Comparison of ENCODE assay signal across 8 cellular contexts in the genomic region with DNA sequence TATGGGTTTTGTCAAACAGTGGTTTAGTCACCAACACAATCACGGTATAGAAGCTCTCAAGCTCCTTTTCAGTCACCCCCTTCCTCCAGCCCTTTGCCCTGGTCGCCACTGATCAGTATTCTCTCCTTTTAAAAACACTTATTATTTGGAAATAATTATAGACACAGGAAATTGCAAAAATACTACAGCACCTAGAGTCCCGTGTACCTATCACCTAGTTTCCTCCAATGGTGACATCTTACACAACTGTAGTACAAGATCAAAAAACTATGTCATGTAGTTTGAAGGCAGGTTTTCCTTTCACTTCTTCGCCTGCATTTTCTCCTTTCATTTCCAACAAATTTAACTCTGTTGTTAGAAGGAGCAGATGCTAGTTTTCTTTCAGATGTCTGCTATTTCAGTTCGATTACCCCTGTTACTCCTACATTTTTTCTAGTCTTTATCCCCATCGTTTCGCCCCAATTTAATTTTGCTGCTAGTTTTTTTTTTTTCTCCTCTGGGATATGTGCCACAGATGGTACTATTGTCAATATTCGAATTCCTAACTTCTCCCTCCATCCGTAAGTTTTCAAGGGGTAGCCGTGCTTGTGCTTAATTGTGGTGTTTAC. TPM values are rescaled to one million over a fixed set of nuclear protein-coding genes. Genes with fewer than 3 reads are reported as not detected.
DNase-seq lines count a peak whose midpoint lies in the region; ATAC-seq, FAIRE-seq and TF ChIP-seq lines count a peak whose summit lies in the region.

No MANE protein-coding gene starts in this region.

- no peak for TF ChIP-seq POLR2A in A549 (IDR thresholded peaks at IDR 0.05; ENCODE audit: low read length)

- no peaks in the 10 kb centered on the region for H3K27me3 ChIP-seq in MM.1S (replicated peaks; ENCODE audit: insufficient read depth, low read length)

- H3K4me3 Mint-ChIP-seq in progenitor cell of endocrine pancreas (ENCODE audit: low read depth): peak overlapping the region; percentile 81

- H3K4me1 ChIP-seq in A549 (peaks cover 13% of the 10 kb centered on the region), MM.1S (ENCODE audit: low read length) (0 out of 2 replicates have a peak, but pooled peaks cover 3% of the 10 kb centered on the region)

- peak overlapping the region; percentile 72 for H3K4me2 ChIP-seq in A549
- H3K4me2 ChIP-seq in MM.1S (ENCODE audit: low read depth, low read length): peak overlapping the region; percentile 52

- H4K20me1 ChIP-seq in MM.1S (ENCODE audit: insufficient read depth, low read length): no peaks in the 10 kb centered on the region

- H3K27ac Mint-ChIP-seq in progenitor cell of endocrine pancreas: peak overlapping the region; percentile 93

- H3K9me3 ChIP-seq in A549 (no peaks in the 10 kb centered on the region), MM.1S (replicated peaks; ENCODE audit: insufficient read depth, low read length) (no peaks in the 10 kb centered on the region)

- CTCF ChIA-PET in A549 (lab: Yijun Ruan, JAX): interaction anchor here (0.6 to 1.0 kb wide), 2 partner anchors 464 to 546 kb away, joined by 3 read pairs; no protein-coding TSS in a partner anchor

- no peaks in the 10 kb centered on the region for H3K9me3 Mint-ChIP-seq in progenitor cell of endocrine pancreas (ENCODE audit: low read depth)

- DNase-seq in A549 (ENCODE audit: low read depth in 1 of 2, low spot score in 1 of 2) (peak; percentile 13 to 47), MM.1S (peak; percentile 55), germinal center (ENCODE audit: low spot score) (peak; percentile 38), progenitor cell of endocrine pancreas (ENCODE audit: low spot score, unreplicated experiment) (no peak), T-helper 9 cell (no peak), retina (no peak)
- DNase-seq in activated T-cell treated with anti-CD3 and anti-CD28 coated beads, Interleukin-2, amount 50 U/mL, for 48 hours: peak; percentile 27 to 33

- no peaks in the 10 kb centered on the region for H3K36me3 Mint-ChIP-seq in progenitor cell of endocrine pancreas (ENCODE audit: insufficient read depth)

- TF ChIP-seq EP300 in A549 (IDR thresholded peaks at IDR 0.05): no peak

- peak overlapping the region; percentile 90 to 94 for H3K27ac ChIP-seq in A549
- H3K27ac ChIP-seq in MM.1S (ENCODE audit: low read length): peak overlapping the region; percentile 84

- H3K79me2 ChIP-seq in MM.1S (ENCODE audit: low read length): no peaks in the 10 kb centered on the region

- H3K4me1 Mint-ChIP-seq in progenitor cell of endocrine pancreas (ENCODE audit: low read depth): peaks cover 13% of the 10 kb centered on the region

- H3F3A ChIP-seq in MM.1S (ENCODE audit: insufficient read depth, low read length): peaks cover 9% of the 10 kb centered on the region; the same call in 1 of the 2 replicates

- H3K9me2 ChIP-seq in MM.1S (replicated peaks; ENCODE audit: insufficient read depth, low read length): no peaks in the 10 kb centered on the region

- POLR2A ChIA-PET in A549 (lab: Yijun Ruan, JAX): interaction anchor here (0.6 to 2.3 kb wide), 9 partner anchors 9 to 577 kb away, joined by 3 to 17 read pairs (median 5); a partner anchor contains a TSS

- no peak for TF ChIP-seq RAD21 in A549 (conservative IDR thresholded peaks at IDR 0.05 in 1 of 2, IDR thresholded peaks at IDR 0.05 in 1 of 2)

- no peaks in the 10 kb centered on the region for H3K36me3 ChIP-seq in MM.1S (replicated peaks; ENCODE audit: insufficient read depth, low read length)

- H2AFZ ChIP-seq in MM.1S (ENCODE audit: low read length): peak overlapping the region; percentile 47

- WGBS in A549 (ENCODE audit: missing lambda C conversion rate): 4% methylated on average over 10 of the region's 10 CpGs

- no peak for FAIRE-seq in A549 (lab: Jason Lieb, UNC)

- H3K9ac ChIP-seq in MM.1S (ENCODE audit: low read length): peak overlapping the region; percentile 87

- no peaks in the 10 kb centered on the region for H3K27me3 Mint-ChIP-seq in progenitor cell of endocrine pancreas

- TF ChIP-seq CTCF in A549 (IDR thresholded peaks at IDR 0.05) (no peak), MM.1S (IDR thresholded peaks at IDR 0.05; ENCODE audit: low read length) (no peak), progenitor cell of endocrine pancreas (IDR thresholded peaks at IDR 0.05; ENCODE audit: unreplicated experiment) (no peak)

- H3K4me3 ChIP-seq in A549 (peak overlapping the region; percentile 63), GM08714 (ENCODE audit: low read length) (peak overlapping the region; percentile 97), MM.1S (ENCODE audit: low read length) (peak overlapping the region; percentile 75)

- peak; percentile 3 to 23; a peak in 3 of 6 replicates for ATAC-seq in A549

TF ChIP-seq in A549, 52 proteins besides CTCF, POLR2A, EP300 and RAD21:
- TF ChIP-seq TP53 (CRISPR knock-in tag; IDR thresholded peaks at IDR 0.05) (no peak), GATA3 (IDR thresholded peaks at IDR 0.05; ENCODE audit: borderline replicate concordance) (no peak)

RNA-seq across cellular contexts. Expression of a gene that starts 0.6 kb away (rescaled TPM):
- polyA plus RNA-seq in A549 (2011; rRNA removed) (12.7 and 14.0 TPM in 2 replicates), A549 (2017; fragmentation: RNase III; extraction: RNeasy Plus Mini Kit Qiagen cat#74134 plus additional on column Dnase treatment) (15.3 to 19.7 TPM (median 17.9 TPM) in 3 replicates)
- 4.4 and 5.5 TPM in 2 replicates for polyA plus RNA-seq in A549 (2012; cell fraction: cytosol; rRNA removed)
- polyA plus RNA-seq in A549 (2012; cell fraction: nucleus; rRNA removed): 1.1 and 1.8 TPM in 2 replicates
- polyA minus RNA-seq in A549 (2011; rRNA and poly(A)+ RNA removed): 5.2 and 5.4 TPM in 2 replicates
- 10.8 and 11.8 TPM in 2 replicates for total RNA-seq in progenitor cell of endocrine pancreas

Comparison
In these comparisons a context has a peak if more than half of its experiments do, and no peak if none do; other contexts are left out.
1. DNase-seq: peak in A549 (2 of 2), MM.1S (single experiment), activated T-cell treated with anti-CD3 and anti-CD28 coated beads, Interleukin-2, amount 50 U/mL, for 48 hours (2 of 2) and germinal center (single experiment); none in progenitor cell of endocrine pancreas (single experiment), T-helper 9 cell (single experiment) and retina (single experiment).
2. Peak in every context shown above with its lines, with median percentiles within 50 percentile points of each other: H3K4me3 ChIP-seq.